16 cellular contexts compared by ENCODE assay signal in the genomic region with DNA sequence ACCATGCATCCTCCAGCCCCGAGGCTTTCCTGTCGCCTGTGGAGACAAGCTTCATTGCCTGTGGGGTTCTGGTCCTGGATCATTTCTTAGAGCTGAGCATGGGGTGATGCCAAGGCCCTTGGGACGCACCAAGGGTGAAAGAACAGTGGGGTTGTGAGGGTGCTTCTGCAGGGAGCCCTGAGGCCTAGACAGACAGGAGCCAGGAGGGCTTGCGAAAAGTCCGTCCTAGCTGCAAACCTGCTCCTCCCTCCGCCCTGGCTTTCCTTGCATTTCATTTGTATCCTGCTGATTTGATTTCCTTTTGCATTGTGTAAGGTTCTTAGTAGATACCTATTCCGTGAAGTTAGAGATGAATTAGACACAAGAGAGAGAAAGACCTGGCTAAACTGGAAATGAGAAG.
DNase-seq lines count a peak whose midpoint lies in the region; ATAC-seq and TF ChIP-seq lines count a peak whose summit lies in the region.
"Had no signal": no experiment of that assay in that cellular context is flagged by ENCODE, and none has a peak within 500 bp of the region (broad histone marks: within the 10 kb centered on the region; RNA-seq: fewer than 3 reads in every experiment).

No MANE protein-coding gene starts in this region.

- no peaks in the 10 kb centered on the region for H3F3A ChIP-seq in GM23338 (replicated peaks; ENCODE audit: low read depth)

- no peak overlapping the region for H3K4me3 ChIP-seq in GM23338
- H3K4me3 ChIP-seq in iPS-20b (ENCODE audit: low read length): peak overlapping the region; percentile 31; the same call in 1 of the 2 replicates
- peak overlapping the region; percentile 33 for H3K4me3 ChIP-seq in thoracic aorta
- H3K4me3 ChIP-seq: BLaER1 had no signal

- TF ChIP-seq CTCF in GM23338 (conservative IDR thresholded peaks at IDR 0.05; ENCODE audit: low read depth in 2 of 2) (no peak), WTC11 (IDR thresholded peaks at IDR 0.05) (no peak), thoracic aorta (IDR thresholded peaks at IDR 0.05) (no peak)

- H3K27me3 ChIP-seq in GM23338 (ENCODE audit: insufficient read depth) (no peaks in the 10 kb centered on the region), iPS-20b (ENCODE audit: insufficient read depth, low read length) (no peaks in the 10 kb centered on the region), thoracic aorta (replicated peaks; ENCODE audit: insufficient read depth) (no peaks in the 10 kb centered on the region)
- H3K27me3 ChIP-seq: BLaER1 had no signal

- H3K9me2 ChIP-seq in GM23338 (ENCODE audit: insufficient read depth): no peaks in the 10 kb centered on the region

- H3K27ac ChIP-seq in GM23338 (ENCODE audit: low read depth) (peak overlapping the region; percentile 22; the same call in 1 of the 2 replicates), iPS-20b (ENCODE audit: low read length) (no peak overlapping the region), thoracic aorta (peak overlapping the region; percentile 5 to 83)
- H3K27ac ChIP-seq: BLaER1, KMS-11 had no signal

- H2AFZ ChIP-seq in GM23338: no peak overlapping the region

- no peaks in the 10 kb centered on the region for H3K36me3 Mint-ChIP-seq in GM23338 (ENCODE audit: low read depth)
- H3K36me3 Mint-ChIP-seq in WTC11: no peaks in the 10 kb centered on the region
- H3K36me3 Mint-ChIP-seq: CD4-positive, alpha-beta memory T cell had no signal

- ATAC-seq in GM23338 (peak; percentile 63), WTC11 (peak; percentile 79), thoracic aorta (ENCODE audit: insufficient number of reproducible peaks, low FRiP score, low read depth) (no peak), HG03095 (IDR thresholded peaks at IDR 0.05; ENCODE audit: unreplicated experiment) (no peak)
- ATAC-seq: HCT116, Right ventricle myocardium inferior had no signal

- H3K9me3 ChIP-seq in iPS-20b (ENCODE audit: insufficient read depth, low read depth, low read length) (no peaks in the 10 kb centered on the region), thoracic aorta (no peaks in the 10 kb centered on the region)
- H3K9me3 ChIP-seq: BLaER1 had no signal

- H3K9me3 Mint-ChIP-seq in GM23338: no peaks in the 10 kb centered on the region
- no peaks in the 10 kb centered on the region for H3K9me3 Mint-ChIP-seq in WTC11

- H3K4me3 Mint-ChIP-seq in GM23338 (peak overlapping the region; percentile 29; the same call in 2 of the 3 replicates), WTC11 (peak overlapping the region; percentile 21)
- H3K4me3 Mint-ChIP-seq: CD4-positive, alpha-beta memory T cell had no signal

- intact Hi-C loops in head of caudate nucleus (cut with DNase I): no loop called here

- peak overlapping the region; percentile 10; the same call in 1 of the 2 replicates for H3K9ac ChIP-seq in iPS-20b (ENCODE audit: low read depth, low read length)
- H3K9ac ChIP-seq: BLaER1, KMS-11 had no signal

- H4K20me1 ChIP-seq in GM23338 (replicated peaks; ENCODE audit: insufficient read depth): no peaks in the 10 kb centered on the region
- H4K20me1 ChIP-seq: BLaER1 had no signal

- H3K79me2 ChIP-seq in GM23338 (replicated peaks; ENCODE audit: insufficient read depth): peaks cover 13% of the 10 kb centered on the region

- H3K36me3 ChIP-seq in GM23338 (ENCODE audit: insufficient read depth) (no peaks in the 10 kb centered on the region), iPS-20b (ENCODE audit: insufficient read depth, low read depth, low read length) (no peaks in the 10 kb centered on the region), thoracic aorta (no peaks in the 10 kb centered on the region)
- H3K36me3 ChIP-seq: BLaER1 had no signal

- H3K4me1 ChIP-seq in GM23338 (ENCODE audit: insufficient read depth) (peaks cover 35% of the 10 kb centered on the region), iPS-20b (ENCODE audit: insufficient read depth, low read length) (peaks cover 38% of the 10 kb centered on the region), thoracic aorta (ENCODE audit: control insufficient read depth in 1 of 2, low read depth in 2 of 2) (peaks cover 33 to 88% of the 10 kb centered on the region in 2 donors)
- H3K4me1 ChIP-seq: BLaER1 had no signal

- H3K4me1 Mint-ChIP-seq in GM23338: peaks cover 70% of the 10 kb centered on the region
- peaks cover 67% of the 10 kb centered on the region for H3K4me1 Mint-ChIP-seq in WTC11
- H3K4me1 Mint-ChIP-seq: CD4-positive, alpha-beta memory T cell had no signal

- POLR2A ChIA-PET in WTC11 (lab: Charles Lee): no interaction called here

- peak overlapping the region; percentile 48 for H3K4me2 ChIP-seq in GM23338
- H3K4me2 ChIP-seq: BLaER1, KMS-11 had no signal

- H3K27me3 Mint-ChIP-seq in GM23338 (ENCODE audit: insufficient read depth, low read depth, poor library complexity) (peaks cover 8% of the 10 kb centered on the region), WTC11 (ENCODE audit: low read depth) (peaks cover under 1% of the 10 kb centered on the region)

- H3K27ac Mint-ChIP-seq in GM23338 (peak overlapping the region; percentile 6; the same call in 1 of the 2 replicates), WTC11 (peak overlapping the region; percentile 57)
- H3K27ac Mint-ChIP-seq: CD4-positive, alpha-beta memory T cell had no signal

- DNase-seq in GM23338 (ENCODE audit: low spot score) (peak; percentile 69), WTC11 (ENCODE audit: low spot score) (peak; percentile 32), thoracic aorta (ENCODE audit: low spot score) (no peak), NCI-H2196 (lab: John Stamatoyannopoulos, UW; ENCODE audit: unreplicated experiment) (no peak), head of caudate nucleus (no peak)
- DNase-seq: CD4-positive, alpha-beta memory T cell; DMS153; GF-D8; NCI-H1417; NCI-H187 had no signal

- CTCF ChIA-PET in WTC11 (lab: Charles Lee): interaction anchor here (0.9 kb wide), 1 partner anchor 98 kb away, joined by 5 read pairs; no protein-coding TSS in a partner anchor

TF ChIP-seq in GM23338, 12 proteins besides CTCF, POLR2A, EP300 and RAD21:
- TF ChIP-seq EZH2phosphoT487 (IDR thresholded peaks at IDR 0.05; ENCODE audit: unreplicated experiment) (no peak), ZNF331 (CRISPR knock-in tag; IDR thresholded peaks at IDR 0.05; ENCODE audit: low read depth) (no peak), NANOG (IDR thresholded peaks at IDR 0.05; ENCODE audit: borderline replicate concordance) (no peak)
- TF ChIP-seq, protein P1, sequence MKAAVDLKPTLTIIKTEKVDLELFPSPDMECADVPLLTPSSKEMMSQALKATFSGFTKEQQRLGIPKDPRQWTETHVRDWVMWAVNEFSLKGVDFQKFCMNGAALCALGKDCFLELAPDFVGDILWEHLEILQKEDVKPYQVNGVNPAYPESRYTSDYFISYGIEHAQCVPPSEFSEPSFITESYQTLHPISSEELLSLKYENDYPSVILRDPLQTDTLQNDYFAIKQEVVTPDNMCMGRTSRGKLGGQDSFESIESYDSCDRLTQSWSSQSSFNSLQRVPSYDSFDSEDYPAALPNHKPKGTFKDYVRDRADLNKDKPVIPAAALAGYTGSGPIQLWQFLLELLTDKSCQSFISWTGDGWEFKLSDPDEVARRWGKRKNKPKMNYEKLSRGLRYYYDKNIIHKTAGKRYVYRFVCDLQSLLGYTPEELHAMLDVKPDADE (IDR thresholded peaks at IDR 0.05): 0 out of 2 replicates have a peak, but pooled peaks have one; percentile 61

TF ChIP-seq in WTC11, 78 proteins besides CTCF, POLR2A, EP300 and RAD21 (continues in another document):
- TF ChIP-seq ZNF263 (CRISPR knock-in tag; IDR thresholded peaks at IDR 0.05; ENCODE audit: low read depth): no peak
- no peak for TF ChIP-seq FOXP1 (CRISPR knock-in tag; IDR thresholded peaks at IDR 0.05; ENCODE audit: borderline replicate concordance)
- TF ChIP-seq, protein P2, sequence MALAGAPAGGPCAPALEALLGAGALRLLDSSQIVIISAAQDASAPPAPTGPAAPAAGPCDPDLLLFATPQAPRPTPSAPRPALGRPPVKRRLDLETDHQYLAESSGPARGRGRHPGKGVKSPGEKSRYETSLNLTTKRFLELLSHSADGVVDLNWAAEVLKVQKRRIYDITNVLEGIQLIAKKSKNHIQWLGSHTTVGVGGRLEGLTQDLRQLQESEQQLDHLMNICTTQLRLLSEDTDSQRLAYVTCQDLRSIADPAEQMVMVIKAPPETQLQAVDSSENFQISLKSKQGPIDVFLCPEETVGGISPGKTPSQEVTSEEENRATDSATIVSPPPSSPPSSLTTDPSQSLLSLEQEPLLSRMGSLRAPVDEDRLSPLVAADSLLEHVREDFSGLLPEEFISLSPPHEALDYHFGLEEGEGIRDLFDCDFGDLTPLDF (CRISPR knock-in tag; IDR thresholded peaks at IDR 0.05): no peak
- no peak for TF ChIP-seq TCF7 (CRISPR knock-in tag; IDR thresholded peaks at IDR 0.05; ENCODE audit: low read depth)
- TF ChIP-seq, protein P3, sequence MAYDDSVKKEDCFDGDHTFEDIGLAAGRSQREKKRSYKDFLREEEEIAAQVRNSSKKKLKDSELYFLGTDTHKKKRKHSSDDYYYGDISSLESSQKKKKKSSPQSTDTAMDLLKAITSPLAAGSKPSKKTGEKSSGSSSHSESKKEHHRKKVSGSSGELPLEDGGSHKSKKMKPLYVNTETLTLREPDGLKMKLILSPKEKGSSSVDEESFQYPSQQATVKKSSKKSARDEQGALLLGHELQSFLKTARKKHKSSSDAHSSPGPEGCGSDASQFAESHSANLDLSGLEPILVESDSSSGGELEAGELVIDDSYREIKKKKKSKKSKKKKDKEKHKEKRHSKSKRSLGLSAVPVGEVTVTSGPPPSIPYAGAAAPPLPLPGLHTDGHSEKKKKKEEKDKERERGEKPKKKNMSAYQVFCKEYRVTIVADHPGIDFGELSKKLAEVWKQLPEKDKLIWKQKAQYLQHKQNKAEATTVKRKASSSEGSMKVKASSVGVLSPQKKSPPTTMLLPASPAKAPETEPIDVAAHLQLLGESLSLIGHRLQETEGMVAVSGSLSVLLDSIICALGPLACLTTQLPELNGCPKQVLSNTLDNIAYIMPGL (CRISPR knock-in tag; IDR thresholded peaks at IDR 0.05): no peak
- TF ChIP-seq OVOL2 (CRISPR knock-in tag; IDR thresholded peaks at IDR 0.05; ENCODE audit: borderline replicate concordance): no peak
- no peak for TF ChIP-seq NFYB (CRISPR knock-in tag; conservative IDR thresholded peaks at IDR 0.05; ENCODE audit: low read depth)

Comparison
In these comparisons a context has a peak if more than half of its experiments do, and no peak if none do; other contexts are left out.
1. ATAC-seq: peak in GM23338 (single experiment) and WTC11 (single experiment); none in thoracic aorta (single experiment) and HG03095 (single experiment).
2. DNase-seq: peak in GM23338 (single experiment) and WTC11 (single experiment); none in thoracic aorta (single experiment), NCI-H2196 (single experiment) and head of caudate nucleus (0 of 42).